24 cellular contexts compared by ENCODE assay signal in genomic region chr3:99529265-99529664, GRCh38.
"Had no signal": no experiment of that assay in that cellular context is flagged by ENCODE, and none has a peak within 500 bp of the region (broad histone marks: within the 10 kb centered on the region; RNA-seq: fewer than 3 reads in every experiment).

No MANE protein-coding gene starts in this region.

- H3K4me3 ChIP-seq: esophagus muscularis mucosa, gastroesophageal sphincter, left ventricle myocardium inferior, lower lobe of right lung, neural progenitor cell, sigmoid colon, skin epidermis, thoracic aorta had no signal

- FAIRE-seq: colon, kidney had no signal

- H3K4me2 ChIP-seq: neural progenitor cell had no signal

- H3K4me1 ChIP-seq: esophagus muscularis mucosa, gastroesophageal sphincter, left ventricle myocardium inferior, lower lobe of right lung, sigmoid colon had no signal

- H3K9ac ChIP-seq: neural progenitor cell had no signal

- H3K9me3 ChIP-seq: esophagus muscularis mucosa, gastroesophageal sphincter, left ventricle myocardium inferior, lower lobe of right lung, sigmoid colon, thoracic aorta had no signal

- DNase-seq: effector memory CD8-positive, alpha-beta T cell; foreskin fibroblast; immature natural killer cell; kidney; left cardiac atrium; left ventricle myocardium inferior; lower lobe of right lung; midbrain; nucleus accumbens; posterior cingulate gyrus; sigmoid colon; stimulated activated CD4-positive, alpha-beta T cell treated with anti-CD3 and anti-CD28 coated beads, Interleukin-2, amount 100 ng/mL, for 24 hours; stimulated activated CD4-positive, alpha-beta T cell treated with anti-CD3 and anti-CD28 coated beads, Interleukin-4, amount 100 ng/mL, for 4 hours; stimulated activated naive B cell treated with anti-CD40 and anti-IgM and Interleukin-4, amounts not matched to agents 10 μg/mL and 1 μg/mL and 100 μg/mL, for 72 hours; stimulated activated naive CD8-positive, alpha-beta T cell treated with anti-CD3 and anti-CD28 coated beads, Interleukin-15, amount 100 ng/mL, for 72 hours; trophoblast cell had no signal

- ATAC-seq: effector memory CD8-positive, alpha-beta T cell; gastroesophageal sphincter; left cardiac atrium; lower lobe of right lung; natural killer cell treated with Interleukin-12 subunit alpha and Interleukin-12 subunit beta and Interleukin-15 and Interleukin-18, amount 100 ng/mL, for 72 hours; stimulated activated naive B cell treated with anti-CD40 and anti-IgM and Interleukin-4, amounts not matched to agents 10 μg/mL and 1 μg/mL and 100 μg/mL, for 72 hours; stimulated activated naive CD8-positive, alpha-beta T cell treated with anti-CD3 and anti-CD28 coated beads, Interleukin-15, amount 100 ng/mL, for 72 hours had no signal

- H3K27me3 ChIP-seq: esophagus muscularis mucosa, gastroesophageal sphincter, neural progenitor cell, sigmoid colon had no signal

- H3K36me3 ChIP-seq: esophagus muscularis mucosa, gastroesophageal sphincter, left ventricle myocardium inferior, lower lobe of right lung, neural progenitor cell, sigmoid colon, thoracic aorta had no signal

- H3K27ac ChIP-seq: epithelial cell of prostate, esophagus muscularis mucosa, gastroesophageal sphincter, left ventricle myocardium inferior, lower lobe of right lung, neural progenitor cell, sigmoid colon, skin epidermis had no signal
